Comparison of ENCODE assay signal across 27 cellular contexts in the genomic region with DNA sequence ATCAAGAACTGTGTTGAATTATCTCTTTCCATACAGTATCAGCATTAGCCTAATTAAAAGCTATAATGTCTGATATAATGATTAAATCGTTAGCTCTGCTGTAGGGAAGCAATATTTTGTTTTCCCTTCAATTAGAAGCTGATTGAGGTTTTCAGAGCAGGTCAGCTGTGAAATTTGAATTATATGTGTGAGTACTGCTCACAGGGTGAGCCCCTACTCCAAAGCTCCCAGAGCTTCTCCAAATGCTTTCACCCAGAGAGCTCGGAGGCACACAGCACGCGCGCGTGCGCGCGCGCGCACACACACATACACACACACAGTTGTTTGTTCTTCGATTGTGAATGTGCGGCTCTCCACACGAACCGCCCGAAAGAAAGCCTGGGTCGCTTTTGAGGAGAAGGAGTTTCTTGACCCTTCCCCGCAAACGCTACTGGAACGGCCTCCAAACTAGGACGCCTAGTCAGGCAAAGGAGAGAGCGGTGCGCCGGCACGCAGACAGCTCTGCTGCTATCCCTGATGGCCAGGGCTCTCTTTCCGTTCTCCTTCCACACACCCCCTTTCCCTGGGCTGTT. TPM values are rescaled to one million over a fixed set of nuclear protein-coding genes. Genes with fewer than 3 reads are reported as not detected.
DNase-seq lines count a peak whose midpoint lies in the region; ATAC-seq, FAIRE-seq and TF ChIP-seq lines count a peak whose summit lies in the region.
"Had no signal": no experiment of that assay in that cellular context is flagged by ENCODE, and none has a peak within 500 bp of the region (broad histone marks: within the 10 kb centered on the region; RNA-seq: fewer than 3 reads in every experiment).

No MANE protein-coding gene starts in this region.

- no peak for TF ChIP-seq CTCF in endothelial cell of umbilical vein (IDR thresholded peaks at IDR 0.05; ENCODE audit: extremely low read depth in 1 of 2, insufficient read depth in 1 of 2, low read depth in 1 of 2, low read length in 2 of 2)
- no peak for TF ChIP-seq CTCF in mucosa of descending colon (IDR thresholded peaks at IDR 0.05)

- H3K9ac ChIP-seq in endothelial cell of umbilical vein (replicated peaks; ENCODE audit: extremely low read depth, insufficient read depth, low read length), result no peak overlapping the region
- H3K9ac ChIP-seq: BLaER1 had no signal

- POLR2A ChIA-PET in endothelial cell of umbilical vein (lab: Charles Lee), result no interaction called here

- H2AFZ ChIP-seq in endothelial cell of umbilical vein (ENCODE audit: low read depth, low read length), result no peak overlapping the region

- H3K36me3 Mint-ChIP-seq in activated naive CD4-positive, alpha-beta T cell treated with anti-CD3 and anti-CD28 coated beads, Interleukin-2, amount 10 ng/mL, durations not matched to agents 7 days and 5 days, result peaks cover 5% of the 10 kb centered on the region
- H3K36me3 Mint-ChIP-seq in activated naive CD4-positive, alpha-beta T cell treated with anti-CD3 and anti-CD28 coated beads, Interleukin-2, amount 50 U/mL, for 72 hours, result peaks cover 14 to 59% of the 10 kb centered on the region in 2 donors

- no peaks in the 10 kb centered on the region for H3K79me2 ChIP-seq in endothelial cell of umbilical vein (ENCODE audit: control insufficient read depth, insufficient read depth, low read length)

- TF ChIP-seq POLR2A in endothelial cell of umbilical vein (IDR thresholded peaks at IDR 0.05; ENCODE audit: low read depth, low read length), result no peak

- H3K27ac Mint-ChIP-seq in activated naive CD4-positive, alpha-beta T cell treated with anti-CD3 and anti-CD28 coated beads, Interleukin-2, amount 10 ng/mL, durations not matched to agents 7 days and 5 days, result peak overlapping the region; percentile 71
- H3K27ac Mint-ChIP-seq in activated naive CD4-positive, alpha-beta T cell treated with anti-CD3 and anti-CD28 coated beads, Interleukin-2, amount 50 U/mL, for 72 hours, result peak overlapping the region in 1 of 2 donors; percentile 77
- H3K27ac Mint-ChIP-seq: activated CD4-positive, alpha-beta memory T cell treated with anti-CD3 and anti-CD28 coated beads, Interleukin-2, amount 10 ng/mL, durations not matched to agents 7 days and 5 days; activated naive CD8-positive, alpha-beta T cell treated with anti-CD3 and anti-CD28 coated beads, Interleukin-2, amount 10 ng/mL, durations not matched to agents 7 days and 5 days had no signal

- no peaks in the 10 kb centered on the region for H3K36me3 ChIP-seq in endothelial cell of umbilical vein (ENCODE audit: control insufficient read depth in 2 of 2, extremely low read depth in 1 of 2, insufficient read depth in 2 of 2, low read length in 2 of 2)
- H3K36me3 ChIP-seq in mucosa of descending colon (ENCODE audit: low read depth), result no peaks in the 10 kb centered on the region
- H3K36me3 ChIP-seq: BLaER1, gastroesophageal sphincter, ovary, Peyer's patch, transverse colon had no signal

- peaks cover 85 to 91% of the 10 kb centered on the region in 2 experiments for H3K27me3 ChIP-seq in endothelial cell of umbilical vein (ENCODE audit: control insufficient read depth in 2 of 2, insufficient read depth in 2 of 2, low read length in 2 of 2)
- H3K27me3 ChIP-seq: ovary had no signal

- H3K27ac ChIP-seq in endothelial cell of umbilical vein (ENCODE audit: insufficient read depth, low read depth, low read length), result no peak overlapping the region
- H3K27ac ChIP-seq: BLaER1, gastroesophageal sphincter, ovary, Peyer's patch, transverse colon had no signal

- no peaks in the 10 kb centered on the region for H4K20me1 ChIP-seq in endothelial cell of umbilical vein (replicated peaks; ENCODE audit: control insufficient read depth, extremely low read depth, insufficient read depth, low read length)

- no peak overlapping the region for H3K4me2 ChIP-seq in endothelial cell of umbilical vein (ENCODE audit: insufficient read depth, low read length)

- no peaks in the 10 kb centered on the region for H3K9me3 ChIP-seq in endothelial cell of umbilical vein (replicated peaks; ENCODE audit: control insufficient read depth, insufficient read depth, low read length)
- H3K9me3 ChIP-seq in mucosa of descending colon, result no peaks in the 10 kb centered on the region
- H3K9me3 ChIP-seq: gastroesophageal sphincter, ovary, Peyer's patch, transverse colon had no signal

- no TSS peak for BruUV-seq in endothelial cell of umbilical vein (replicated peaks; lab: Mats Ljungman, UMichigan)

- peaks cover 96% of the 10 kb centered on the region for H3K27me3 Mint-ChIP-seq in activated naive CD4-positive, alpha-beta T cell treated with anti-CD3 and anti-CD28 coated beads, Interleukin-2, amount 10 ng/mL, durations not matched to agents 7 days and 5 days

- intact Hi-C loops in endothelial cell of umbilical vein (cut with micrococcal nuclease), result no loop called here
- intact Hi-C loops in mucosa of descending colon (cut with DNase I, micrococcal nuclease), result no loop called here
- intact Hi-C loops in Right ventricle myocardium inferior (cut with DNase I), result no loop called here

- dilution Hi-C loops in endothelial cell of umbilical vein (cut with MboI; ENCODE audit: extremely low pct_ligation_motif_present, low sequenced_read_pairs), result no loop called here

- H3K9me3 Mint-ChIP-seq in activated naive CD4-positive, alpha-beta T cell treated with anti-CD3 and anti-CD28 coated beads, Interleukin-2, amount 10 ng/mL, durations not matched to agents 7 days and 5 days, result peaks cover 5% of the 10 kb centered on the region
- H3K9me3 Mint-ChIP-seq in activated naive CD4-positive, alpha-beta T cell treated with anti-CD3 and anti-CD28 coated beads, Interleukin-2, amount 50 U/mL, for 72 hours, result peaks cover 0 to 4% of the 10 kb centered on the region in 2 donors
- H3K9me3 Mint-ChIP-seq: activated CD4-positive, alpha-beta memory T cell treated with anti-CD3 and anti-CD28 coated beads, Interleukin-2, amount 10 ng/mL, durations not matched to agents 7 days and 5 days had no signal

- no peak for FAIRE-seq in endothelial cell of umbilical vein (lab: Jason Lieb, UNC)
- FAIRE-seq: GM18507, small intestine had no signal

- no peak overlapping the region for H3K4me3 Mint-ChIP-seq in activated naive CD4-positive, alpha-beta T cell treated with anti-CD3 and anti-CD28 coated beads, Interleukin-2, amount 10 ng/mL, durations not matched to agents 7 days and 5 days
- H3K4me3 Mint-ChIP-seq: activated CD4-positive, alpha-beta memory T cell treated with anti-CD3 and anti-CD28 coated beads, Interleukin-2, amount 10 ng/mL, durations not matched to agents 7 days and 5 days; activated naive CD8-positive, alpha-beta T cell treated with anti-CD3 and anti-CD28 coated beads, Interleukin-2, amount 10 ng/mL, durations not matched to agents 7 days and 5 days had no signal

- CTCF ChIA-PET in activated naive CD4-positive, alpha-beta T cell treated with anti-CD3 and anti-CD28 coated beads, Interleukin-2, amount 10 ng/mL, durations not matched to agents 7 days and 5 days (lab: Charles Lee), result interaction anchor here (0.7 to 1.0 kb wide), 2 partner anchors 10 to 381 kb away, joined by 3 to 5 read pairs; no protein-coding TSS in a partner anchor
- CTCF ChIA-PET in endothelial cell of umbilical vein (lab: Charles Lee), result interaction anchor here (0.7 to 1.2 kb wide), 3 partner anchors 12 to 994 kb away, joined by 3 to 5 read pairs (median 4); no protein-coding TSS in a partner anchor

- no peaks in the 10 kb centered on the region for H3K4me1 Mint-ChIP-seq in activated naive CD4-positive, alpha-beta T cell treated with anti-CD3 and anti-CD28 coated beads, Interleukin-2, amount 10 ng/mL, durations not matched to agents 7 days and 5 days
- H3K4me1 Mint-ChIP-seq: activated CD4-positive, alpha-beta memory T cell treated with anti-CD3 and anti-CD28 coated beads, Interleukin-2, amount 10 ng/mL, durations not matched to agents 7 days and 5 days had no signal

- H3K4me1 ChIP-seq in endothelial cell of umbilical vein (ENCODE audit: control insufficient read depth, extremely low read depth, insufficient read depth, low read length) (no peaks in the 10 kb centered on the region), mucosa of descending colon (ENCODE audit: low read depth) (peaks cover 8% of the 10 kb centered on the region)

- no peaks in the 10 kb centered on the region for H3K9me1 ChIP-seq in endothelial cell of umbilical vein (replicated peaks; ENCODE audit: control insufficient read depth, extremely low read depth, insufficient read depth, low read length)

- DNase-seq in activated naive CD4-positive, alpha-beta T cell treated with anti-CD3 and anti-CD28 coated beads, Interleukin-2, amount 10 ng/mL, durations not matched to agents 7 days and 5 days, result no peak
- DNase-seq in activated naive CD4-positive, alpha-beta T cell treated with anti-CD3 and anti-CD28 coated beads, Interleukin-2, amount 50 U/mL, for 72 hours (ENCODE audit: low spot score in 2 of 2), result no peak
- DNase-seq in NCI-H128 (lab: John Stamatoyannopoulos, UW; ENCODE audit: unreplicated experiment) (peak; percentile 59), endothelial cell of umbilical vein (ENCODE audit: low read depth, low spot score) (no peak), mucosa of descending colon (no peak), Right ventricle myocardium inferior (ENCODE audit: missing footprints) (no peak)
- DNase-seq: activated CD4-positive, alpha-beta memory T cell treated with anti-CD3 and anti-CD28 coated beads, Interleukin-2, amount 10 ng/mL, durations not matched to agents 7 days and 5 days; activated CD4-positive, CD25-positive, alpha-beta regulatory T cell; activated effector memory CD4-positive, alpha-beta T cell treated with Interleukin-2 at 50 U/mL for 16 hours; activated naive CD8-positive, alpha-beta T cell treated with anti-CD3 and anti-CD28 coated beads, Interleukin-2, amount 10 ng/mL, durations not matched to agents 7 days and 5 days; central memory CD4-positive, alpha-beta T cell; DND-41; NCI-H1694 treated with DMSO at 0.1 percent for 48 hours; ovary; Peyer's patch; SIG-M5; small intestine; stimulated activated CD4-positive, alpha-beta T cell treated with anti-CD3 and anti-CD28 coated beads, Interleukin-1b, Interleukin-23, amount 100 ng/mL, for 48 hours; SW 1271; transverse colon had no signal

- ATAC-seq in activated naive CD4-positive, alpha-beta T cell treated with anti-CD3 and anti-CD28 coated beads, Interleukin-2, amount 50 U/mL, for 72 hours, result no peak
- ATAC-seq in mucosa of descending colon, result no peak
- no peak for ATAC-seq in Right ventricle myocardium inferior
- no peak for ATAC-seq in GM21447 (IDR thresholded peaks at IDR 0.05; ENCODE audit: unreplicated experiment)
- ATAC-seq: gastroesophageal sphincter had no signal

- H3K4me3 ChIP-seq in endothelial cell of umbilical vein (replicated peaks in 1 of 3; ENCODE audit: insufficient read depth in 1 of 3, low read depth in 1 of 3, low read length in 3 of 3), result no peak overlapping the region
- no peak overlapping the region for H3K4me3 ChIP-seq in mucosa of descending colon
- H3K4me3 ChIP-seq: ovary, Peyer's patch, transverse colon had no signal

RNA-seq across cellular contexts. Expression of gene SOX1, which starts 4.8 kb away (rescaled TPM):
- total RNA-seq in activated naive CD4-positive, alpha-beta T cell treated with anti-CD3 and anti-CD28 coated beads, Interleukin-2, amount 50 U/mL, for 72 hours, result not detected
- total RNA-seq in endothelial cell of umbilical vein (not detected in 2 replicates), mucosa of descending colon (under 1 TPM in 1 of 3 donors, not detected in 2; 0.19 TPM), Right ventricle myocardium inferior (not detected)
- not detected in 2 replicates for polyA plus RNA-seq in endothelial cell of umbilical vein
- polyA plus RNA-seq in endothelial cell of umbilical vein (2011; cell fraction: cytosol; rRNA removed), result not detected in 2 replicates
- polyA plus RNA-seq in endothelial cell of umbilical vein (2011; cell fraction: nucleus; rRNA removed), result not detected in 2 replicates
- not detected in 2 replicates for polyA plus RNA-seq in endothelial cell of umbilical vein (2012)
- polyA minus RNA-seq in endothelial cell of umbilical vein, result not detected in 2 replicates
- not detected for polyA minus RNA-seq in endothelial cell of umbilical vein (2011; cell fraction: cytosol; rRNA and poly(A)+ RNA removed)
- polyA minus RNA-seq in endothelial cell of umbilical vein (2011; cell fraction: nucleus; rRNA and poly(A)+ RNA removed), result not detected in 2 replicates
- total RNA-seq: activated CD4-positive, alpha-beta memory T cell treated with anti-CD3 and anti-CD28 coated beads, Interleukin-2, amount 10 ng/mL, durations not matched to agents 7 days and 5 days; activated naive CD8-positive, alpha-beta T cell treated with anti-CD3 and anti-CD28 coated beads, Interleukin-2, amount 10 ng/mL, durations not matched to agents 7 days and 5 days; dermis microvascular lymphatic vessel endothelial cell; fibroblast of lung; mesenteric fat pad; ovary; Peyer's patch; transverse colon had no signal
- polyA plus RNA-seq: fibroblast of lung, ovary had no signal
